Comparison of ENCODE assay signal across 25 cellular contexts in the genomic region with DNA sequence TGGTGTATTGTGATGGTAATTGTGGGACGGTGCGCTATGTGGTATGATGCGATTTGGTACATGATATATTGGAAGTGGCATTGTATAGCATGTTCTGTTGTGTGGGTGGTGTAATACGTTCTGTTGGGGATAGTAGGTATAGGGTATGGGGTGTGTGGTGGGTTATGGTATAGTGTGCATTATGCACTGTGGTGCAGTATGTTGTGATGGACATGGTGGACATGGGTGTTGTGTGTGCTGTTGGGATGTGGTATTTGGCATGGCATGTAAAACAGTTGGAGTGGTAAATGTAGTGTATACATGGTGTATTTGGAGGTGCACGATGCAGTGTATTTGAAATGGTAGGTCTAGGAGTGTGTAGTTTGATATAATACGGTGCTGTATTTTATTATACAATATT.
DNase-seq lines count a peak whose midpoint lies in the region; ATAC-seq, FAIRE-seq and TF ChIP-seq lines count a peak whose summit lies in the region.
"Had no signal": no experiment of that assay in that cellular context is flagged by ENCODE, and none has a peak within 500 bp of the region (broad histone marks: within the 10 kb centered on the region; RNA-seq: fewer than 3 reads in every experiment).

No MANE protein-coding gene starts in this region.

- H4K8ac ChIP-seq in neuronal stem cell (ENCODE audit: low read depth, low read length), result peak overlapping the region; percentile 97

- in situ Hi-C loops in HepG2 (cut with HindIII; ENCODE audit: extremely low pct_ligation_motif_present, low pct_unique_long_range_greater_than_20kb), result no loop called here

- H4K91ac ChIP-seq in neuronal stem cell (ENCODE audit: low read depth, low read length, poor library complexity), result no peak overlapping the region

- no peaks in the 10 kb centered on the region for H3K4me1 ChIP-seq in HepG2 (ENCODE audit: insufficient read depth, low read length)
- H3K4me1 ChIP-seq in right lobe of liver, result no peaks in the 10 kb centered on the region
- no peaks in the 10 kb centered on the region for H3K4me1 ChIP-seq in neuronal stem cell (ENCODE audit: control insufficient read depth in 2 of 2, insufficient read depth in 1 of 2, low read depth in 1 of 2, low read length in 2 of 2)
- H3K4me1 ChIP-seq: A549; BE2C; BLaER1 treated with 17β-estradiol and CSF1 and Interleukin-3, amounts not matched to agents 10 nM and 100 nM had no signal

- CTCF ChIA-PET in HepG2 (lab: Yijun Ruan, JAX; ENCODE audit: low intra/inter-chr PET ratio, low total read pairs), result no interaction called here

- 28% methylated on average over 6 of the region's 6 CpGs for WGBS in HepG2 (ENCODE audit: low lambda C conversion rate)
- 57% methylated on average over 6 of the region's 6 CpGs for WGBS in right lobe of liver (ENCODE audit: insufficient coverage, low coverage, low lambda C conversion rate, missing lambda C conversion rate)
- WGBS in neuronal stem cell (ENCODE audit: extremely low coverage in 2 of 2, insufficient read length in 2 of 2, insufficient replicate concordance in 1 of 2), 2 donors, result 100% methylated on average over 4 of the region's 6 CpGs; no CpG with 5 or more reads in 1 of the 2 donors

- H3K27me3 ChIP-seq in HepG2 (ENCODE audit: control insufficient read depth in 1 of 2, insufficient read depth in 2 of 2, low read length in 2 of 2), result no peaks in the 10 kb centered on the region
- no peaks in the 10 kb centered on the region for H3K27me3 ChIP-seq in right lobe of liver
- no peaks in the 10 kb centered on the region for H3K27me3 ChIP-seq in neuronal stem cell (ENCODE audit: control insufficient read depth in 3 of 3, insufficient read depth in 3 of 3, low read depth in 1 of 3, low read length in 3 of 3)
- H3K27me3 ChIP-seq: BE2C; BLaER1 treated with 17β-estradiol and CSF1 and Interleukin-3, amounts not matched to agents 10 nM and 100 nM had no signal

- TF ChIP-seq RAD21 in HepG2 (CRISPR knock-in tag; IDR thresholded peaks at IDR 0.05), result no peak

- H3K4me2 ChIP-seq in HepG2 (ENCODE audit: low read depth, low read length) (no peak overlapping the region), neuronal stem cell (ENCODE audit: insufficient read depth, low read length, poor library complexity, severe bottlenecking) (no peak overlapping the region)
- H3K4me2 ChIP-seq: A549; BLaER1 treated with 17β-estradiol and CSF1 and Interleukin-3, amounts not matched to agents 10 nM and 100 nM had no signal

- TF ChIP-seq EP300 in HepG2 (IDR thresholded peaks at IDR 0.05; ENCODE audit: low read depth in 2 of 2, low read length in 2 of 2), result no peak
- no peak for TF ChIP-seq EP300 in HepG2 (CRISPR knock-in tag; IDR thresholded peaks at IDR 0.05; ENCODE audit: borderline replicate concordance)

- H3K9me3 ChIP-seq in HepG2 (ENCODE audit: low read length), result peaks cover 17% of the 10 kb centered on the region
- no peaks in the 10 kb centered on the region for H3K9me3 ChIP-seq in right lobe of liver
- H3K9me3 ChIP-seq in neuronal stem cell (replicated peaks in 1 of 2; ENCODE audit: control insufficient read depth in 2 of 2, insufficient read depth in 1 of 2, low read depth in 1 of 2, low read length in 2 of 2), result no peaks in the 10 kb centered on the region
- H3K9me3 ChIP-seq: A549, BE2C had no signal

- H3K14ac ChIP-seq in neuronal stem cell (ENCODE audit: low read length), result no peak overlapping the region

- no peak for TF ChIP-seq CTCF in HepG2 (CRISPR knock-in tag; IDR thresholded peaks at IDR 0.05)
- TF ChIP-seq CTCF in right lobe of liver (IDR thresholded peaks at IDR 0.05), result no peak

- H3K4me3 ChIP-seq in HepG2 (replicated peaks in 1 of 3; ENCODE audit: insufficient read depth in 1 of 3, low read depth in 2 of 3, low read length in 3 of 3), result no peak overlapping the region
- H3K4me3 ChIP-seq in right lobe of liver, result no peak overlapping the region
- H3K4me3 ChIP-seq in neuronal stem cell (ENCODE audit: low read length in 2 of 2), result no peak overlapping the region
- H3K4me3 ChIP-seq: A549; BLaER1 treated with 17β-estradiol and CSF1 and Interleukin-3, amounts not matched to agents 10 nM and 100 nM; GM12878; GM23248 had no signal

- H3K79me1 ChIP-seq in neuronal stem cell (ENCODE audit: low read depth, low read length), result no peaks in the 10 kb centered on the region

- DNase-seq in HepG2 (ENCODE audit: low spot score) (no peak), right lobe of liver (no peak), neuronal stem cell (ENCODE audit: low spot score) (no peak), urothelium cell line (ENCODE audit: low spot score) (no peak), RPMI8226 (no peak), MV-4-11 (lab: John Stamatoyannopoulos, UW) (no peak), iPS-NIHi7 (ENCODE audit: extremely low spot score) (no peak)
- DNase-seq: ACHN; AML-193; BE2C; CD4-positive, alpha-beta T cell; CD8-positive, alpha-beta memory T cell; DMS 273 treated with DMSO at 0.1 percent for 48 hours; DMS79; EL; GDM1; GM23248; H9 had no signal

- POLR2A ChIA-PET in HepG2 (lab: Yijun Ruan, JAX), result no interaction called here

- no peak overlapping the region for H3K27ac ChIP-seq in HepG2 (ENCODE audit: extremely low read length, insufficient read depth, low read length)
- no peak overlapping the region for H3K27ac ChIP-seq in right lobe of liver
- no peak overlapping the region for H3K27ac ChIP-seq in neuronal stem cell (replicated peaks; ENCODE audit: low read length)
- H3K27ac ChIP-seq: 22Rv1; A549; BLaER1 treated with 17β-estradiol and CSF1 and Interleukin-3, amounts not matched to agents 10 nM and 100 nM; GM23248 had no signal

- TF ChIP-seq POLR2A in HepG2 (IDR thresholded peaks at IDR 0.05; ENCODE audit: insufficient read depth in 1 of 2, low read depth in 2 of 2, low read length in 2 of 2), result no peak
- TF ChIP-seq POLR2A in right lobe of liver (IDR thresholded peaks at IDR 0.05), result no peak

- H3K9ac ChIP-seq in HepG2 (ENCODE audit: insufficient read depth, low read depth, low read length), result no peak overlapping the region
- H3K9ac ChIP-seq in neuronal stem cell (ENCODE audit: low read depth, low read length, poor library complexity), result no peak overlapping the region
- H3K9ac ChIP-seq: BLaER1 treated with 17β-estradiol and CSF1 and Interleukin-3, amounts not matched to agents 10 nM and 100 nM; GM23248 had no signal

- no peak overlapping the region for H2BK120ac ChIP-seq in neuronal stem cell (ENCODE audit: low read depth, low read length)

- no peak for ATAC-seq in HepG2
- ATAC-seq in right lobe of liver, result no peak
- ATAC-seq: A549, GM12878, HCT116 had no signal

- intact Hi-C loops in HepG2 (cut with micrococcal nuclease; ENCODE audit: unreplicated experiment), result loop anchor here (5.0 kb wide), 1 partner anchor 319 kb away; no protein-coding TSS in a partner anchor
- intact Hi-C loops in right lobe of liver (cut with DNase I), result no loop called here

- H3K23ac ChIP-seq in neuronal stem cell (ENCODE audit: low read depth, low read length, poor library complexity), result no peak overlapping the region

- no peaks in the 10 kb centered on the region for H4K20me1 ChIP-seq in HepG2 (ENCODE audit: insufficient read depth, low read length)
- H4K20me1 ChIP-seq: BLaER1 treated with 17β-estradiol and CSF1 and Interleukin-3, amounts not matched to agents 10 nM and 100 nM had no signal

- no peak overlapping the region for H3K18ac ChIP-seq in neuronal stem cell (ENCODE audit: low read length)

- no peak overlapping the region for H2AK5ac ChIP-seq in neuronal stem cell (ENCODE audit: low read depth, low read length)

- no peak overlapping the region for H3K4ac ChIP-seq in neuronal stem cell (ENCODE audit: low read length)

- no peak overlapping the region for H2BK5ac ChIP-seq in neuronal stem cell (ENCODE audit: low read length)

- no peaks in the 10 kb centered on the region for H3K79me2 ChIP-seq in HepG2 (ENCODE audit: insufficient read depth, low read length)

- H2BK15ac ChIP-seq in neuronal stem cell (ENCODE audit: low read length), result no peak overlapping the region

- H2BK12ac ChIP-seq in neuronal stem cell (ENCODE audit: low read length), result no peak overlapping the region

- no peak overlapping the region for H2AFZ ChIP-seq in HepG2 (ENCODE audit: low read length)
- H2AFZ ChIP-seq in neuronal stem cell (ENCODE audit: low read length), result no peak overlapping the region
- H2AFZ ChIP-seq: GM23248 had no signal

- BruUV-seq in HepG2 (replicated peaks; lab: Mats Ljungman, UMichigan), result no TSS peak

- no peak for FAIRE-seq in HepG2 (lab: Jason Lieb, UNC)
- peak; percentile 79 for FAIRE-seq in urothelium cell line (lab: Jason Lieb, UNC)
- FAIRE-seq: A549, D721Med, GM12878, GM19239 had no signal

- no peaks in the 10 kb centered on the region for H3K36me3 ChIP-seq in HepG2 (replicated peaks in 1 of 2; ENCODE audit: control insufficient read depth in 1 of 2, insufficient read depth in 2 of 2, low read length in 2 of 2)
- no peaks in the 10 kb centered on the region for H3K36me3 ChIP-seq in right lobe of liver
- H3K36me3 ChIP-seq in neuronal stem cell (replicated peaks in 1 of 2; ENCODE audit: control insufficient read depth in 2 of 2, insufficient read depth in 2 of 2, low read length in 2 of 2), result no peaks in the 10 kb centered on the region
- H3K36me3 ChIP-seq: BE2C; BLaER1 treated with 17β-estradiol and CSF1 and Interleukin-3, amounts not matched to agents 10 nM and 100 nM had no signal
